Comparison of ENCODE assay signal across 8 cellular contexts in the genomic region with DNA sequence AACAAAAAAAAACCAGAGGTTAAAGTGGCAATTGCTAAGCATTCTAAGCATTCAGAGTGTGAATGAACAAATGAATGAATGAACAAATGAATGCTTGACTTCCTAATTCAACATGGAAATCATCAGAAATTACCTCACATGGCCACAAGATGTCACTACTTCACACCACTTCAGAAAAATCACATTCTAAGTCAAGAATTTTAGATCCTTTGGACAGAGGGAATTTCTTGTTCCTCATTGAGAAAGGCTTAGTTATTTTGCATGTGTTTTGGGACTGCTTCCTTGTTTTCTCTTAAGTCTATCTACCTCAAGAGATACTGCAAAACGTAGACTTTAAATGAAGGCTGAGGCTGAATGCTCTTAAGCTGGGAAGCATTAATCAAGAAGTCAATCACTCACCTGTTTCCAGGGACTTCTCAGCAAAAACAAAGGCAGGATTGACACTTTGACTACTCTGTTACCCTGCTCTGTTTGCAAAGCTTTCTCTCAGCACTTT.
A peak's percentile ranks its signal among the peaks of the same experiment; 100 is the strongest.
DNase-seq lines count a peak whose midpoint lies in the region; ATAC-seq and TF ChIP-seq lines count a peak whose summit lies in the region.

No MANE protein-coding gene starts in this region.

- intact Hi-C loops in ovary (cut with DNase I) = loop anchor here in 2 of 4 donors (5.0 kb wide), 1 partner anchor 435 kb away; no protein-coding TSS in a partner anchor

- TF ChIP-seq CTCF in C4-2B (conservative IDR thresholded peaks at IDR 0.05) (peak; percentile 78), fibroblast of mammary gland (conservative IDR thresholded peaks at IDR 0.05; ENCODE audit: control insufficient read depth, insufficient read depth, low read depth, low read length) (peak; percentile 65), ovary (IDR thresholded peaks at IDR 0.05) (peak; percentile 13 to 56 (median 41))

- no peaks in the 10 kb centered on the region for H3K36me3 ChIP-seq in ovary

- H3K27ac ChIP-seq in C4-2B (no peak overlapping the region), ovary (no peak overlapping the region)

- no peak for TF ChIP-seq POLR2A in ovary (IDR thresholded peaks at IDR 0.05)

- H3K4me3 ChIP-seq in fibroblast of mammary gland (ENCODE audit: control insufficient read depth, low read depth, low read length) (no peak overlapping the region), ovary (no peak overlapping the region)

- 0 to 11% (median 2%) methylated on average over 1 of the region's 1 CpG for WGBS in ovary, 3 donors

- H3K4me1 ChIP-seq in ovary (ENCODE audit: insufficient read depth) = no peaks in the 10 kb centered on the region

- ATAC-seq in GM18519 (IDR thresholded peaks at IDR 0.05; ENCODE audit: low FRiP score, unreplicated experiment) (peak; percentile 55), GM19452 (IDR thresholded peaks at IDR 0.05; ENCODE audit: unreplicated experiment) (no peak)

- no peaks in the 10 kb centered on the region for H3K9me3 ChIP-seq in ovary

- H3K27me3 ChIP-seq in ovary = no peaks in the 10 kb centered on the region

- DNase-seq in M059J (ENCODE audit: low read depth) = peak; percentile 69
- peak; percentile 39 for DNase-seq in SHP77 treated with DMSO at 0.1 percent for 48 hours (lab: John Stamatoyannopoulos, UW)
- DNase-seq in fibroblast of mammary gland (ENCODE audit: low read depth) = peak; percentile 63
- no peak for DNase-seq in ovary
- no peak for DNase-seq in HPDE6-E6E7 (ENCODE audit: extremely low spot score)

- no peak for TF ChIP-seq EP300 in ovary (IDR thresholded peaks at IDR 0.05)

Comparison
In these comparisons a context has a peak if more than half of its experiments do, and no peak if none do; other contexts are left out.
1. DNase-seq: peak in M059J (single experiment), SHP77 treated with DMSO at 0.1 percent for 48 hours (single experiment) and fibroblast of mammary gland (single experiment); none in ovary (0 of 5) and HPDE6-E6E7 (single experiment).
2. Peak in every context shown above with its lines, with median percentiles within 50 percentile points of each other: CTCF ChIP-seq.